Comparison of ENCODE assay signal across 25 cellular contexts in the genomic region with DNA sequence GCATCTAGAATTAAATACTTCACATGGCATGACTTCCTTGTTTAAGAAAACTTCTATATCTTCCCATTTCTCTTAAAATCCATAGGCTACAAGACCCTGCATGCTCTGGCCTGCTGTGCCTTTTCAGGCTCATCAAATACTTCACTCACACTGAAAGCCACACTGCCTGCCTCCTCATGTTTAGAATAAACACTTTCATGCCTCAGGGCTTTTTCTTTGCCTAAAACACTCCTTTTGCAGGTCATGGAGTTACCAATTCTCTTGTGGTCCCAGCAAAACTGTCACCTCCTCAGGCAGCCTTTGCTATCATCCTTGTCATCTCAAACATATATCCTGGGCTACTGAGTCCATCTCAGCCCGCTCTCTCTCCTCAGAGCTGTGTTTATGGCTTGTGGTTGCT. TPM values are rescaled to one million over a fixed set of nuclear protein-coding genes. Genes with fewer than 3 reads are reported as not detected.
DNase-seq lines count a peak whose midpoint lies in the region; ATAC-seq and TF ChIP-seq lines count a peak whose summit lies in the region.
"Had no signal": no experiment of that assay in that cellular context is flagged by ENCODE, and none has a peak within 500 bp of the region (broad histone marks: within the 10 kb centered on the region; RNA-seq: fewer than 3 reads in every experiment).

No MANE protein-coding gene starts in this region.

- H2BK15ac ChIP-seq in mesenchymal stem cell (ENCODE audit: low read depth, poor library complexity, severe bottlenecking), result no peak overlapping the region

- peaks cover 29% of the 10 kb centered on the region for H3K4me1 Mint-ChIP-seq in WTC11
- H3K4me1 Mint-ChIP-seq: activated naive CD8-positive, alpha-beta T cell treated with anti-CD3 and anti-CD28 coated beads, Interleukin-2, amount 10 ng/mL, durations not matched to agents 7 days and 5 days; nephron; T-cell had no signal

- in situ Hi-C loops in Caki2 (cut with HindIII; ENCODE audit: low pct_unique_long_range_greater_than_20kb, low sequenced_read_pairs), result no loop called here

- peak overlapping the region in 1 of 2 experiments; percentile 12 for H2BK12ac ChIP-seq in mesenchymal stem cell (ENCODE audit: low read length in 2 of 2)

- no peaks in the 10 kb centered on the region for H3K9me3 ChIP-seq in HEK293 (ENCODE audit: control insufficient read depth, insufficient read depth, low read depth, low read length)
- H3K9me3 ChIP-seq in mesenchymal stem cell (ENCODE audit: control insufficient read depth, low read length), result no peaks in the 10 kb centered on the region
- H3K9me3 ChIP-seq in psoas muscle, result no peaks in the 10 kb centered on the region
- H3K9me3 ChIP-seq: BE2C, mucosa of descending colon, ovary, upper lobe of right lung had no signal

- H3K36me3 ChIP-seq in HEK293 (ENCODE audit: control insufficient read depth in 2 of 2, insufficient read depth in 1 of 2, low read length in 2 of 2), result no peaks in the 10 kb centered on the region
- H3K36me3 ChIP-seq in mesenchymal stem cell (ENCODE audit: control insufficient read depth in 1 of 2, insufficient read depth in 2 of 2, low read depth in 1 of 2, low read length in 2 of 2), result no peaks in the 10 kb centered on the region
- no peaks in the 10 kb centered on the region for H3K36me3 ChIP-seq in psoas muscle (ENCODE audit: insufficient read depth in 1 of 2, low read depth in 1 of 2)
- H3K36me3 ChIP-seq: BE2C, ovary, upper lobe of right lung had no signal

- H4K8ac ChIP-seq in mesenchymal stem cell (ENCODE audit: low read length), result peak overlapping the region; percentile 27

- peak overlapping the region; percentile 26 to 61 for H3K18ac ChIP-seq in mesenchymal stem cell (ENCODE audit: low read depth in 1 of 2, low read length in 2 of 2)

- peak overlapping the region in 1 of 2 experiments; percentile 59 for H3K4ac ChIP-seq in mesenchymal stem cell (ENCODE audit: low read depth in 1 of 2, low read length in 2 of 2)

- H3K79me1 ChIP-seq in mesenchymal stem cell (replicated peaks; ENCODE audit: low read length, poor library complexity, severe bottlenecking), result no peaks in the 10 kb centered on the region

- TF ChIP-seq CTCF in HEK293 (tag by site-specific recombination; IDR thresholded peaks at IDR 0.05) (no peak), WTC11 (IDR thresholded peaks at IDR 0.05) (no peak), psoas muscle (IDR thresholded peaks at IDR 0.05) (no peak)

- no peak overlapping the region for H3K4me2 ChIP-seq in mesenchymal stem cell (ENCODE audit: low read length, poor library complexity, severe bottlenecking)

- no peak overlapping the region for H2BK120ac ChIP-seq in mesenchymal stem cell (ENCODE audit: low read depth, low read length)

- intact Hi-C loops in psoas muscle (cut with DNase I), result no loop called here

- no peak overlapping the region for H3K4me3 ChIP-seq in HEK293 (ENCODE audit: low read depth, low read length)
- H3K4me3 ChIP-seq in mesenchymal stem cell (ENCODE audit: insufficient read depth in 1 of 2, low read depth in 1 of 2, low read length in 2 of 2), result no peak overlapping the region
- H3K4me3 ChIP-seq in psoas muscle, result no peak overlapping the region
- H3K4me3 ChIP-seq: mucosa of descending colon, ovary, upper lobe of right lung had no signal

- H3K23ac ChIP-seq in mesenchymal stem cell (ENCODE audit: low read length in 2 of 2), result no peak overlapping the region

- peak; percentile 60 for ATAC-seq in WTC11
- ATAC-seq in psoas muscle, result no peak
- ATAC-seq: activated CD8-positive, alpha-beta T cell treated with anti-CD3 and anti-CD28 coated beads for 36 hours; mucosa of descending colon; T-cell; upper lobe of right lung had no signal

- peaks cover under 1% of the 10 kb centered on the region; the same call in 1 of the 2 replicates for H3K27me3 Mint-ChIP-seq in WTC11 (ENCODE audit: low read depth)

- WGBS in mesenchymal stem cell, result 40% methylated on average over 1 of the region's 1 CpG
- 91 to 95% (median 93%) methylated on average over 1 of the region's 1 CpG for WGBS in psoas muscle, 3 donors

- POLR2A ChIA-PET in HEK293 (lab: Yijun Ruan, JAX), result interaction anchor here (0.6 kb wide), 1 partner anchor 56 kb away, joined by 3 read pairs; no protein-coding TSS in a partner anchor
- POLR2A ChIA-PET in WTC11 (lab: Charles Lee), result no interaction called here

- CTCF ChIA-PET in HEK293 (lab: Yijun Ruan, JAX), result no interaction called here
- CTCF ChIA-PET in WTC11 (lab: Charles Lee), result no interaction called here

- no peaks in the 10 kb centered on the region for H3K36me3 Mint-ChIP-seq in WTC11
- H3K36me3 Mint-ChIP-seq: activated naive CD8-positive, alpha-beta T cell treated with anti-CD3 and anti-CD28 coated beads, Interleukin-2, amount 10 ng/mL, durations not matched to agents 7 days and 5 days; T-cell had no signal

- no peak overlapping the region for H3K27ac ChIP-seq in HEK293 (ENCODE audit: extremely low read depth, low read depth, low read length)
- H3K27ac ChIP-seq in mesenchymal stem cell (ENCODE audit: low read length, poor library complexity, severe bottlenecking), result peak overlapping the region; percentile 64
- no peak overlapping the region for H3K27ac ChIP-seq in psoas muscle
- H3K27ac ChIP-seq: ovary, upper lobe of right lung had no signal

- H3K4me1 ChIP-seq in HEK293 (ENCODE audit: control insufficient read depth, insufficient read depth, low read length), result peaks cover 25% of the 10 kb centered on the region
- H3K4me1 ChIP-seq in mesenchymal stem cell (ENCODE audit: control insufficient read depth, insufficient read depth, low read depth, low read length), result peaks cover 12% of the 10 kb centered on the region
- H3K4me1 ChIP-seq in psoas muscle, result no peaks in the 10 kb centered on the region

- H3K4me3 Mint-ChIP-seq in WTC11, result no peak overlapping the region
- H3K4me3 Mint-ChIP-seq: activated CD8-positive, alpha-beta T cell treated with anti-CD3 and anti-CD28 coated beads for 36 hours; activated naive CD8-positive, alpha-beta T cell treated with anti-CD3 and anti-CD28 coated beads, Interleukin-2, amount 10 ng/mL, durations not matched to agents 7 days and 5 days; nephron; T-cell had no signal

- H2AK5ac ChIP-seq in mesenchymal stem cell (ENCODE audit: low read length, severe bottlenecking), result peak overlapping the region; percentile 3

- no peak overlapping the region for H4K91ac ChIP-seq in mesenchymal stem cell (ENCODE audit: low read length)

- no peaks in the 10 kb centered on the region for H3K9me3 Mint-ChIP-seq in WTC11
- H3K9me3 Mint-ChIP-seq: activated CD8-positive, alpha-beta T cell treated with anti-CD3 and anti-CD28 coated beads for 36 hours; activated naive CD8-positive, alpha-beta T cell treated with anti-CD3 and anti-CD28 coated beads, Interleukin-2, amount 10 ng/mL, durations not matched to agents 7 days and 5 days; activated T-helper 2 cell treated with anti-CD3 and anti-CD28 coated beads, Interferon-gamma antibody, Interleukin-2, Interleukin-4, amounts not matched to agents 10 μg/mL and 5 μg/mL and 100 μg/mL, durations not matched to agents 14 hours and 24 hours and 36 hours; nephron; T-cell had no signal

- no peak overlapping the region for H2BK5ac ChIP-seq in mesenchymal stem cell (ENCODE audit: low read depth, low read length, poor library complexity, severe bottlenecking)

- no peak overlapping the region for H3K27ac Mint-ChIP-seq in WTC11
- H3K27ac Mint-ChIP-seq: activated CD8-positive, alpha-beta T cell treated with anti-CD3 and anti-CD28 coated beads for 36 hours; activated naive CD8-positive, alpha-beta T cell treated with anti-CD3 and anti-CD28 coated beads, Interleukin-2, amount 10 ng/mL, durations not matched to agents 7 days and 5 days; activated T-helper 2 cell treated with anti-CD3 and anti-CD28 coated beads, Interferon-gamma antibody, Interleukin-2, Interleukin-4, amounts not matched to agents 10 μg/mL and 5 μg/mL and 100 μg/mL, durations not matched to agents 14 hours and 24 hours and 36 hours; nephron; T-cell had no signal

- H3K27me3 ChIP-seq in mesenchymal stem cell (ENCODE audit: control insufficient read depth in 1 of 2, insufficient read depth in 1 of 2, low read length in 2 of 2) (no peaks in the 10 kb centered on the region), psoas muscle (ENCODE audit: insufficient read depth in 3 of 3, low read length in 2 of 3) (peaks cover 0 to 2% (median 0%) of the 10 kb centered on the region in 3 donors)
- H3K27me3 ChIP-seq: BE2C, ovary, upper lobe of right lung had no signal

- peak; percentile 46 for DNase-seq in Caki2 (ENCODE audit: low read depth)
- no peak for DNase-seq in WTC11 (ENCODE audit: low spot score)
- DNase-seq in mesenchymal stem cell, result peak; percentile 46
- no peak for DNase-seq in foreskin melanocyte
- no peak for DNase-seq in psoas muscle
- DNase-seq in NCI-H2171 (lab: John Stamatoyannopoulos, UW), result no peak
- DNase-seq in activated naive CD4-positive, alpha-beta T cell treated with Interleukin-2 at 50 U/mL for 16 hours, result no peak
- DNase-seq: activated CD4-positive, CD25-positive, alpha-beta regulatory T cell treated with anti-CD3 and anti-CD28 coated beads, Interleukin-2, amount 50 U/mL, for 72 hours; activated CD8-positive, alpha-beta T cell treated with anti-CD3 and anti-CD28 coated beads for 36 hours; activated naive CD8-positive, alpha-beta T cell treated with anti-CD3 and anti-CD28 coated beads, Interleukin-2, amount 10 ng/mL, durations not matched to agents 7 days and 5 days; BE2C; DMS53; glutamatergic neuron; kidney; mucosa of descending colon; NCI-H1092; NCI-H1694 treated with DMSO at 0.1 percent for 48 hours; NCI-H526 treated with DMSO at 0.1 percent for 48 hours; ovary; SIG-M5; T-cell; upper lobe of right lung had no signal

- no peak overlapping the region for H2AFZ ChIP-seq in mesenchymal stem cell (ENCODE audit: low read depth, low read length)

- no peak overlapping the region for H3K9ac ChIP-seq in mesenchymal stem cell (ENCODE audit: low read length)

- H3K14ac ChIP-seq in mesenchymal stem cell (ENCODE audit: low read length in 2 of 2), result no peak overlapping the region

TF ChIP-seq in HEK293, 187 proteins besides CTCF, POLR2A, EP300 and RAD21:
- TF ChIP-seq TRIM28 (IDR thresholded peaks at IDR 0.05; ENCODE audit: borderline replicate concordance, low read length) (peak; percentile 81; the same call in 1 of the 2 replicates), WT1 (tag by site-specific recombination; IDR thresholded peaks at IDR 0.05) (0 out of 2 replicates have a peak, but pooled peaks have one; percentile 23), ZNF600 (tag by site-specific recombination; IDR thresholded peaks at IDR 0.05) (no peak)
TF ChIP-seq in HEK293: peak in this region for 2.

RNA-seq across cellular contexts. Expression of a gene that starts 5.5 kb away (rescaled TPM):
- total RNA-seq in Caki2 (2014; rRNA removed; shearing (Covaris generic); ENCODE audit: low replicate concordance), result 8.5 and 26.8 TPM in 2 replicates
- total RNA-seq in WTC11 (2021) (3.2 to 3.9 TPM (median 3.3 TPM) in 3 replicates), psoas muscle (1 to 10 TPM in 3 of 4 donors, under 1 TPM in 1; 0.74 to 3.7 (median 1.6) TPM)
- 104 TPM for polyA plus RNA-seq in mesenchymal stem cell (2013, experiment 1 of 2)
- polyA plus RNA-seq in mesenchymal stem cell (2013, experiment 2 of 2), result 103 TPM
- polyA plus RNA-seq in psoas muscle, result 1 to 10 TPM in 2 of 3 donors, under 1 TPM in 1; 0.79 to 1.5 (median 1.0) TPM
- total RNA-seq: activated CD8-positive, alpha-beta T cell treated with anti-CD3 and anti-CD28 coated beads for 36 hours; activated naive CD8-positive, alpha-beta T cell treated with anti-CD3 and anti-CD28 coated beads, Interleukin-2, amount 10 ng/mL, durations not matched to agents 7 days and 5 days; activated T-helper 2 cell treated with anti-CD3 and anti-CD28 coated beads, Interferon-gamma antibody, Interleukin-2, Interleukin-4, amounts not matched to agents 10 μg/mL and 5 μg/mL and 100 μg/mL, durations not matched to agents 14 hours and 24 hours and 36 hours; T-cell had no signal

Comparison
In these comparisons a context has a peak if more than half of its experiments do, and no peak if none do; other contexts are left out.
1. DNase-seq: peak in Caki2 (single experiment) and mesenchymal stem cell (single experiment); none in WTC11 (single experiment), foreskin melanocyte (single experiment), psoas muscle (0 of 2), NCI-H2171 (single experiment) and activated naive CD4-positive, alpha-beta T cell treated with Interleukin-2 at 50 U/mL for 16 hours (single experiment).